20 cellular contexts compared by ENCODE assay signal in the genomic region with DNA sequence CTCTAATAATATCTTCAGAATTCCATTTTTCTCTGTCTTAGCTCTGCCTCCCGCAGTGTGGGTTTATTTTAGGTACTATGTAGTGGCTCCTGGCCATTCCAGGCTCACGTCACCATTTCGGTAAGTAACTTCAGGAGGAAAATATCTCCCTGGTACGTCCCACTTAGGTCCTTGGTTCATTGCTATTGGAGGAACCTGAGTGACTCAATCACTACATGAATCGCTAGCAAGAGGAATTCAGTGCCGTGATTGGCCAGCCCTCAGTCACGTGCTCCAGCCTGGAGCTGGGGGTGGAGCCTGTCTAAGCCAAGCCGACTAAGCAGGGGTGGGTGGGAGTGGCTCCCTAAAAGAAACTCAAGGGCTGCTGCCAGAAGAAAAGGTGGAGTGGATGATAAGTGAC.
DNase-seq lines count a peak whose midpoint lies in the region; ATAC-seq and TF ChIP-seq lines count a peak whose summit lies in the region.
"Had no signal": no experiment of that assay in that cellular context is flagged by ENCODE, and none has a peak within 500 bp of the region (broad histone marks: within the 10 kb centered on the region; RNA-seq: fewer than 3 reads in every experiment).

No MANE protein-coding gene starts in this region.

- ATAC-seq in stimulated activated naive CD8-positive, alpha-beta T cell treated with anti-CD3 and anti-CD28 coated beads, Interleukin-15, Interleukin-2, amounts not matched to agents 100 U/mL and 50 U/mL, for 24 hours: peak; percentile 19
- ATAC-seq in stimulated activated naive CD8-positive, alpha-beta T cell treated with anti-CD3 and anti-CD28 coated beads, Interleukin-15, amount 100 ng/mL, for 72 hours: no peak
- no peak for ATAC-seq in HG03469 (IDR thresholded peaks at IDR 0.05; ENCODE audit: unreplicated experiment)
- ATAC-seq: SK-N-SH treated with all-trans-retinoic acid at 6 μM for 48 hours had no signal

- DNase-seq in stimulated activated naive CD8-positive, alpha-beta T cell treated with anti-CD3 and anti-CD28 coated beads, Interleukin-15, Interleukin-2, amounts not matched to agents 100 U/mL and 50 U/mL, for 24 hours: no peak
- DNase-seq in stimulated activated naive CD8-positive, alpha-beta T cell treated with anti-CD3 and anti-CD28 coated beads, Interleukin-15, amount 100 ng/mL, for 72 hours: no peak
- DNase-seq in RPMI8226 (peak; percentile 50), right atrium auricular region (ENCODE audit: low spot score) (peak; percentile 69), ACHN (no peak), AG08395 (ENCODE audit: low spot score) (no peak), COLO829 (ENCODE audit: low spot score) (no peak)
- DNase-seq: activated CD4-positive, alpha-beta T cell treated with anti-CD3 and anti-CD28 coated beads, Interleukin-2, amount 50 U/mL, for 48 hours; activated naive CD8-positive, alpha-beta T cell treated with anti-CD3 and anti-CD28 coated beads, Interleukin-2, amount 10 ng/mL, durations not matched to agents 7 days and 5 days; esophagus squamous epithelium; midbrain; NCI-H1105; NCI-H526 treated with DMSO at 0.1 percent for 48 hours; uterus had no signal

- no peaks in the 10 kb centered on the region for H3K9me3 ChIP-seq in right atrium auricular region
- H3K9me3 ChIP-seq: esophagus squamous epithelium, uterus had no signal

- in situ Hi-C loops in ACHN (cut with HindIII; ENCODE audit: low pct_ligation_motif_present, low pct_unique_long_range_greater_than_20kb, low sequenced_read_pairs): no loop called here

- peaks cover 0 to 5% of the 10 kb centered on the region in 2 donors for H3K4me1 ChIP-seq in right atrium auricular region
- H3K4me1 ChIP-seq: neural progenitor cell, uterus had no signal

- H3K4me1 Mint-ChIP-seq in stimulated activated naive CD8-positive, alpha-beta T cell treated with anti-CD3 and anti-CD28 coated beads, Interleukin-15, amount 100 ng/mL, for 72 hours: peaks cover 12% of the 10 kb centered on the region

- no peaks in the 10 kb centered on the region for H3K27me3 Mint-ChIP-seq in stimulated activated naive CD8-positive, alpha-beta T cell treated with anti-CD3 and anti-CD28 coated beads, Interleukin-15, amount 100 ng/mL, for 72 hours

- no peak overlapping the region for H3K27ac Mint-ChIP-seq in stimulated activated naive CD8-positive, alpha-beta T cell treated with anti-CD3 and anti-CD28 coated beads, Interleukin-15, amount 100 ng/mL, for 72 hours
- H3K27ac Mint-ChIP-seq: activated naive CD8-positive, alpha-beta T cell treated with anti-CD3 and anti-CD28 coated beads, Interleukin-2, amount 10 ng/mL, durations not matched to agents 7 days and 5 days; neural progenitor cell had no signal

- peak overlapping the region; percentile 21 to 77 for H3K27ac ChIP-seq in right atrium auricular region
- H3K27ac ChIP-seq: esophagus squamous epithelium, hepatocyte, KMS-11, neural progenitor cell, PC-9, uterus had no signal

- no peak overlapping the region for H3K4me3 Mint-ChIP-seq in stimulated activated naive CD8-positive, alpha-beta T cell treated with anti-CD3 and anti-CD28 coated beads, Interleukin-15, amount 100 ng/mL, for 72 hours
- H3K4me3 Mint-ChIP-seq: activated naive CD8-positive, alpha-beta T cell treated with anti-CD3 and anti-CD28 coated beads, Interleukin-2, amount 10 ng/mL, durations not matched to agents 7 days and 5 days; neural progenitor cell had no signal

- H3K9me3 Mint-ChIP-seq in stimulated activated naive CD8-positive, alpha-beta T cell treated with anti-CD3 and anti-CD28 coated beads, Interleukin-15, amount 100 ng/mL, for 72 hours: no peaks in the 10 kb centered on the region
- H3K9me3 Mint-ChIP-seq: neural progenitor cell had no signal

- H3K4me3 ChIP-seq in right atrium auricular region: peak overlapping the region; percentile 21 to 28
- H3K4me3 ChIP-seq: esophagus squamous epithelium, hepatocyte, neural progenitor cell, PC-9, uterus had no signal

- H3K36me3 ChIP-seq in right atrium auricular region: no peaks in the 10 kb centered on the region
- H3K36me3 ChIP-seq: esophagus squamous epithelium, neural progenitor cell, uterus had no signal

- H3K27me3 ChIP-seq in right atrium auricular region: no peaks in the 10 kb centered on the region
- H3K27me3 ChIP-seq: hepatocyte, neural progenitor cell, uterus had no signal

- TF ChIP-seq CTCF in right atrium auricular region (IDR thresholded peaks at IDR 0.05): no peak

Comparison
In these comparisons a context has a peak if more than half of its experiments do, and no peak if none do; other contexts are left out.
1. DNase-seq: peak in RPMI8226 (single experiment) and right atrium auricular region (single experiment); none in stimulated activated naive CD8-positive, alpha-beta T cell treated with anti-CD3 and anti-CD28 coated beads, Interleukin-15, Interleukin-2, amounts not matched to agents 100 U/mL and 50 U/mL, for 24 hours (single experiment), stimulated activated naive CD8-positive, alpha-beta T cell treated with anti-CD3 and anti-CD28 coated beads, Interleukin-15, amount 100 ng/mL, for 72 hours (0 of 2), ACHN (single experiment), AG08395 (single experiment) and COLO829 (single experiment).